1 cellular context compared by ENCODE assay signal in genomic region chr11:76666830-76667229, GRCh38.
TF ChIP-seq lines count a peak whose summit lies in the region.

No MANE protein-coding gene starts in this region.

TF ChIP-seq in endothelial cell of umbilical vein, 7 proteins besides CTCF, POLR2A, EP300 and RAD21 (continued from another document):
- no peak for TF ChIP-seq MAX (IDR thresholded peaks at IDR 0.05; ENCODE audit: insufficient read depth, insufficient read length)
TF ChIP-seq in endothelial cell of umbilical vein: peak in this region for 0.
